8 cellular contexts compared by ENCODE assay signal in genomic region chr10:38094923-38095574, GRCh38. TPM values are rescaled to one million over a fixed set of nuclear protein-coding genes. Genes with fewer than 3 reads are reported as not detected.
A peak's percentile ranks its signal among the peaks of the same experiment; 100 is the strongest.
DNase-seq lines count a peak whose midpoint lies in the region; ATAC-seq and TF ChIP-seq lines count a peak whose summit lies in the region.

No MANE protein-coding gene starts in this region.

- no peaks in the 10 kb centered on the region for H4K20me1 ChIP-seq in DND-41 (ENCODE audit: insufficient read depth, low read length)
- no peaks in the 10 kb centered on the region for H4K20me1 ChIP-seq in OCI-LY7 (ENCODE audit: insufficient read depth, low read length)
- no peaks in the 10 kb centered on the region for H4K20me1 ChIP-seq in osteoblast (ENCODE audit: insufficient read depth, low read length)

- CTCF ChIA-PET in OCI-LY7 (lab: Charles Lee; ENCODE audit: unreplicated experiment): interaction anchor here (0.6 kb wide), 1 partner anchor 118 kb away, joined by 3 read pairs; no protein-coding TSS in a partner anchor

- DNase-seq in DND-41 (peak; percentile 42), OCI-LY7 (ENCODE audit: low spot score) (peak; percentile 11), epithelial cell of esophagus (ENCODE audit: low read depth) (no peak), osteoblast (ENCODE audit: insufficient read length, low spot score, missing footprints) (peak; percentile 45), KG1 (lab: John Stamatoyannopoulos, UW) (no peak), NCI-H526 (lab: John Stamatoyannopoulos, UW) (no peak), kidney glomerular epithelial cell (lab: John Stamatoyannopoulos, UW) (no peak)

- H3K79me2 ChIP-seq in DND-41 (ENCODE audit: insufficient read depth, low read length) (peaks cover 55% of the 10 kb centered on the region), OCI-LY7 (ENCODE audit: insufficient read depth, low read depth, low read length) (peaks cover 11% of the 10 kb centered on the region; the same call in 1 of the 2 replicates), osteoblast (ENCODE audit: insufficient read depth, low read length) (peaks cover 14% of the 10 kb centered on the region)

- H3K9me3 ChIP-seq in DND-41 (ENCODE audit: insufficient read depth, low read length, severe bottlenecking): peaks cover 13% of the 10 kb centered on the region
- H3K9me3 ChIP-seq in OCI-LY7 (ENCODE audit: low read length): peaks cover 7% of the 10 kb centered on the region; the same call in 1 of the 2 replicates
- H3K9me3 ChIP-seq in osteoblast (ENCODE audit: low read depth, low read length): no peaks in the 10 kb centered on the region

- POLR2A ChIA-PET in OCI-LY7 (lab: Charles Lee): interaction anchor here (0.6 to 2.0 kb wide), 5 partner anchors 25 to 240 kb away, joined by 3 to 13 read pairs (median 3); no protein-coding TSS in a partner anchor

- H2AFZ ChIP-seq in DND-41 (ENCODE audit: low read depth, low read length) (peak overlapping the region; percentile 92), OCI-LY7 (ENCODE audit: low read length) (peak overlapping the region; percentile 90; the same call in 1 of the 2 replicates), osteoblast (ENCODE audit: low read length) (peak overlapping the region; percentile 99)

- intact Hi-C loops in OCI-LY7 (cut with micrococcal nuclease; ENCODE audit: unreplicated experiment): loop anchor here (1.0 kb wide), 3 partner anchors 84 to 238 kb away; partner anchors contain the start of genes ZNF248 and ZNF25

- H3K4me2 ChIP-seq in DND-41 (ENCODE audit: insufficient read depth, low read length) (peak overlapping the region; percentile 91), OCI-LY7 (ENCODE audit: low read length) (peak overlapping the region; percentile 99), osteoblast (ENCODE audit: insufficient read depth, low read length) (peak overlapping the region; percentile 81)

- H3K36me3 ChIP-seq in DND-41 (ENCODE audit: insufficient read depth, low read length): peaks cover 57% of the 10 kb centered on the region
- peaks cover 48% of the 10 kb centered on the region for H3K36me3 ChIP-seq in OCI-LY7 (ENCODE audit: insufficient read depth, low read length)
- H3K36me3 ChIP-seq in osteoblast (ENCODE audit: insufficient read depth, low read length): peaks cover 19% of the 10 kb centered on the region

- TF ChIP-seq CTCF in DND-41 (IDR thresholded peaks at IDR 0.05; ENCODE audit: borderline replicate concordance, extremely low read depth, low read length, poor library complexity, severe bottlenecking) (no peak), OCI-LY7 (conservative IDR thresholded peaks at IDR 0.05; ENCODE audit: low read length) (no peak), epithelial cell of esophagus (IDR thresholded peaks at IDR 0.05; ENCODE audit: insufficient read depth, low read depth, low read length, missing control alignments) (no peak), osteoblast (IDR thresholded peaks at IDR 0.05; ENCODE audit: extremely low read depth, low read depth, low read length) (no peak)

- peaks cover 25% of the 10 kb centered on the region for H3K4me1 ChIP-seq in DND-41 (ENCODE audit: insufficient read depth, low read length)
- H3K4me1 ChIP-seq in OCI-LY7 (ENCODE audit: insufficient read depth, low read length, poor library complexity, severe bottlenecking): peaks cover 12% of the 10 kb centered on the region
- H3K4me1 ChIP-seq in osteoblast (ENCODE audit: insufficient read depth, low read length): peaks cover 4% of the 10 kb centered on the region

- H3K27ac ChIP-seq in DND-41 (ENCODE audit: low read length) (peak overlapping the region; percentile 87), OCI-LY7 (ENCODE audit: low read depth, low read length, poor library complexity, severe bottlenecking) (peak overlapping the region; percentile 28), osteoblast (ENCODE audit: low read depth, low read length) (peak overlapping the region; percentile 80)

- H3K4me3 ChIP-seq in DND-41 (ENCODE audit: low read depth in 1 of 2, low read length in 2 of 2): peak overlapping the region; percentile 86 to 95
- H3K4me3 ChIP-seq in OCI-LY7 (ENCODE audit: low read depth, low read length, poor library complexity, severe bottlenecking): peak overlapping the region; percentile 81
- peak overlapping the region; percentile 92 for H3K4me3 ChIP-seq in epithelial cell of esophagus (ENCODE audit: low read length)
- H3K4me3 ChIP-seq in osteoblast (ENCODE audit: insufficient read depth, low read length): peak overlapping the region; percentile 90

- peak; percentile 15; the same call in 1 of the 3 replicates for ATAC-seq in DND-41 (ENCODE audit: insufficient read depth, low read depth)
- ATAC-seq in HG03439 (IDR thresholded peaks at IDR 0.05; ENCODE audit: unreplicated experiment): no peak

- no TSS peak for BruUV-seq in OCI-LY7 (replicated peaks; lab: Mats Ljungman, UMichigan)

- H3K9me2 ChIP-seq in OCI-LY7 (ENCODE audit: insufficient read depth, low read length): no peaks in the 10 kb centered on the region

- H3K27me3 ChIP-seq in DND-41 (ENCODE audit: insufficient read depth, low read length, poor library complexity): no peaks in the 10 kb centered on the region
- no peaks in the 10 kb centered on the region for H3K27me3 ChIP-seq in osteoblast (ENCODE audit: insufficient read depth, low read length)

- H3K9ac ChIP-seq in DND-41 (ENCODE audit: low read depth, low read length): peak overlapping the region; percentile 85

RNA-seq across cellular contexts. Expression of gene ZNF37A, which starts 0.9 kb away (rescaled TPM):
- 21.2 and 21.6 TPM in 2 replicates for total RNA-seq in OCI-LY7 (2014; rRNA removed; shearing (Covaris generic))
- total RNA-seq in OCI-LY7 (2022) (38.1 and 40.3 TPM in 2 replicates), osteoblast (15.6 and 19.4 TPM in 2 replicates)

Comparison
In these comparisons a context has a peak if more than half of its experiments do, and no peak if none do; other contexts are left out.
1. DNase-seq: peak in DND-41 (single experiment), OCI-LY7 (single experiment) and osteoblast (single experiment); none in epithelial cell of esophagus (single experiment), KG1 (single experiment), NCI-H526 (0 of 2) and kidney glomerular epithelial cell (single experiment).
2. H3K27ac ChIP-seq: peak in every context shown above with its lines; median percentile 87 in DND-41; 80 in osteoblast; 28 in OCI-LY7.
3. Peak in every context shown above with its lines, with median percentiles within 50 percentile points of each other: H2AFZ ChIP-seq, H3K4me2 ChIP-seq and H3K4me3 ChIP-seq.